In genomic region chr9:136328622-136329041, GRCh38 we compare ENCODE assay signal across 8 cellular contexts. TPM values are rescaled to one million over a fixed set of nuclear protein-coding genes. Genes with fewer than 3 reads are reported as not detected.
A peak's percentile ranks its signal among the peaks of the same experiment; 100 is the strongest.
DNase-seq lines count a peak whose midpoint lies in the region; ATAC-seq, FAIRE-seq and TF ChIP-seq lines count a peak whose summit lies in the region.

No MANE protein-coding gene starts in this region.

- H3K9me3 ChIP-seq in lower lobe of right lung = no peaks in the 10 kb centered on the region

- no peaks in the 10 kb centered on the region for H3K36me3 ChIP-seq in lower lobe of right lung

- intact Hi-C loops in activated naive CD4-positive, alpha-beta T cell treated with anti-CD3 and anti-CD28 coated beads for 36 hours (cut with micrococcal nuclease) = no loop called here
- intact Hi-C loops in lower lobe of right lung (cut with DNase I) = no loop called here

- no peaks in the 10 kb centered on the region for H3K27me3 Mint-ChIP-seq in activated naive CD4-positive, alpha-beta T cell treated with anti-CD3 and anti-CD28 coated beads for 36 hours (ENCODE audit: low read depth)

- peak overlapping the region; percentile 67 for H3K4me3 ChIP-seq in lower lobe of right lung

- H3K27ac ChIP-seq in caudate nucleus (ENCODE audit: low read depth, low read length) = peak overlapping the region; percentile 64
- H3K27ac ChIP-seq in lower lobe of right lung = peak overlapping the region; percentile 86

- peaks cover 3% of the 10 kb centered on the region for H3K27me3 ChIP-seq in lower lobe of right lung (ENCODE audit: low read depth)

- no peak for ATAC-seq in lower lobe of right lung

- H3K4me1 Mint-ChIP-seq in activated naive CD4-positive, alpha-beta T cell treated with anti-CD3 and anti-CD28 coated beads for 36 hours (ENCODE audit: low read depth) = peaks cover 8% of the 10 kb centered on the region

- CTCF ChIA-PET in activated naive CD4-positive, alpha-beta T cell treated with anti-CD3 and anti-CD28 coated beads for 36 hours (lab: Charles Lee) = interaction anchor here (1.4 kb wide), 1 partner anchor 16 kb away, joined by 4 read pairs; no protein-coding TSS in a partner anchor

- TF ChIP-seq CTCF in lower lobe of right lung (IDR thresholded peaks at IDR 0.05) = no peak

- H3K36me3 Mint-ChIP-seq in activated naive CD4-positive, alpha-beta T cell treated with anti-CD3 and anti-CD28 coated beads for 36 hours (ENCODE audit: low read depth) = no peaks in the 10 kb centered on the region

- no peaks in the 10 kb centered on the region for H3K9me3 Mint-ChIP-seq in activated naive CD4-positive, alpha-beta T cell treated with anti-CD3 and anti-CD28 coated beads for 36 hours

- H3K4me3 Mint-ChIP-seq in activated naive CD4-positive, alpha-beta T cell treated with anti-CD3 and anti-CD28 coated beads for 36 hours = peak overlapping the region; percentile 41

- H3K27ac Mint-ChIP-seq in activated naive CD4-positive, alpha-beta T cell treated with anti-CD3 and anti-CD28 coated beads for 36 hours = no peak overlapping the region

- FAIRE-seq in urothelium cell line (lab: Jason Lieb, UNC) = no peak

- peaks cover 31% of the 10 kb centered on the region for H3K4me1 ChIP-seq in lower lobe of right lung

- DNase-seq in activated naive CD4-positive, alpha-beta T cell treated with anti-CD3 and anti-CD28 coated beads for 36 hours = no peak
- no peak for DNase-seq in activated naive CD4-positive, alpha-beta T cell treated with Interleukin-2 at 50 U/mL for 16 hours
- DNase-seq in caudate nucleus (lab: John Stamatoyannopoulos, UW) (peak in 26 of 61 donors; percentile 5 to 66 (median 31)), lower lobe of right lung (no peak), urothelium cell line (ENCODE audit: low spot score) (peak; percentile 36), NCI-H1092 treated with DMSO at 0.1 percent for 48 hours (lab: John Stamatoyannopoulos, UW) (no peak), GDM1 (lab: John Stamatoyannopoulos, UW) (no peak), AML-193 (lab: John Stamatoyannopoulos, UW) (no peak)

RNA-seq across cellular contexts. Expression of gene GPSM1, which starts 1.3 kb away (rescaled TPM):
- 1 to 10 TPM; 9.0 TPM for total RNA-seq in activated naive CD4-positive, alpha-beta T cell treated with anti-CD3 and anti-CD28 coated beads for 36 hours
- 19.2 TPM for total RNA-seq in lower lobe of right lung

RNA-seq across cellular contexts. Expression of gene CCDC187, which starts 24.7 kb away (rescaled TPM):
- not detected for total RNA-seq in activated naive CD4-positive, alpha-beta T cell treated with anti-CD3 and anti-CD28 coated beads for 36 hours
- 6.6 TPM for total RNA-seq in lower lobe of right lung

RNA-seq across cellular contexts. Expression of gene DNLZ, which starts 34.9 kb away (rescaled TPM):
- total RNA-seq in activated naive CD4-positive, alpha-beta T cell treated with anti-CD3 and anti-CD28 coated beads for 36 hours = 10 to 100 TPM in 1 of 2 experiments, 1 to 10 TPM in 1; 9.9 to 12.0 TPM
- 12.9 TPM for total RNA-seq in lower lobe of right lung

RNA-seq across cellular contexts. Expression of gene CARD9, which starts 44.8 kb away (rescaled TPM):
- under 1 TPM; 0.12 to 0.22 TPM for total RNA-seq in activated naive CD4-positive, alpha-beta T cell treated with anti-CD3 and anti-CD28 coated beads for 36 hours
- 15.0 TPM for total RNA-seq in lower lobe of right lung
